8 cellular contexts compared by ENCODE assay signal in the genomic region with DNA sequence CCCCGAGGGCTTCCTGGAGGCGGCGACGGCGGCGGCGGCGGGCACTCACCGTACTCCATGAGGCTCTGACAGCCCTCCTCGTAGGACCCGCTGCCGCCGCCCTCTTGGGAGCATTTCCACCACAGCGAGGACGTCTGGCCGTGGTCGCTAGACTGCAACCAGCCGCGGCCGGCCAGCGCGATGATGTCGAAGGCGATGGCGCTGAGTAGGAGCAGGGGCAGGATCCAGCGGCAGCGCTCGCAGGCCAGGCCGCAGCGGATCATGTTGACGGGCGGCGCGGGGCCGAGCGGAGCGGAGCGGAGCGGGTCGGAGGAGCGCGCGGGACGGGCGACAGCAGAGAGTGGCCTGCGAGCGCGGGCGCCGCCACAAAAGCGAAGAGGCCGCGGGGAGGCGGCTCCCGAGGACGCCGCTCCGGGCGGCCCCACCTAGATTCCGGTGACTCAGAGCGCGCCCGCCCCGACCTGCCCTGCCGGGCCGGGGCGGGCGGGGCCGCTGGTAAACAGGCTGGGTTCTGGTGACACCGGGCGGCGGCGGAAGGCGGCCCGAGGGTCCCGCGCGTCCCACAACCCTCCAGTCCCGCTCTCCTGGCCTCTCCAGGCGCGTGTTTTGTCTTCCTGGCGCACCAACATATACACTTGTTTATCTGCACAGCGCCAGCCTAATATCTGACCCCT. TPM values are rescaled to one million over a fixed set of nuclear protein-coding genes. Genes with fewer than 3 reads are reported as not detected.
DNase-seq lines count a peak whose midpoint lies in the region; ATAC-seq and TF ChIP-seq lines count a peak whose summit lies in the region.

A gene (minus strand): TSS at position 342 of the 674 bp plus-strand sequence. CDS start 79 bp downstream, at position 263.

- H3K9me3 ChIP-seq in RWPE2 (ENCODE audit: severe bottlenecking) = no peaks in the 10 kb centered on the region
- no peaks in the 10 kb centered on the region for H3K9me3 ChIP-seq in thoracic aorta

- peak; percentile 13 for DNase-seq in SKM-1 treated with dmso at 0.1 percent for 144 hours (lab: John Stamatoyannopoulos, UW; ENCODE audit: unreplicated experiment)
- DNase-seq in SKM-1 (lab: John Stamatoyannopoulos, UW; ENCODE audit: unreplicated experiment) = no peak
- DNase-seq in RWPE2 (ENCODE audit: low spot score) = peak; percentile 85
- DNase-seq in activated naive CD4-positive, alpha-beta T cell treated with anti-CD3 and anti-CD28 coated beads, Interleukin-2, amount 10 ng/mL, durations not matched to agents 7 days and 5 days = peak; percentile 77
- DNase-seq in glomerular visceral epithelial cell (ENCODE audit: extremely low spot score) = peak; percentile 78
- peak; percentile 87 for DNase-seq in osteocyte (ENCODE audit: extremely low spot score, unreplicated experiment)
- no peak for DNase-seq in thoracic aorta (ENCODE audit: low spot score)

- peak; percentile 57 for TF ChIP-seq CTCF in RWPE2 (IDR thresholded peaks at IDR 0.05; ENCODE audit: poor library complexity, severe bottlenecking)
- TF ChIP-seq CTCF in osteocyte (IDR thresholded peaks at IDR 0.05) = no peak
- no peak for TF ChIP-seq CTCF in thoracic aorta (IDR thresholded peaks at IDR 0.05)

- peak within 1 kb of the TSS; percentile 83 for H3K4me3 Mint-ChIP-seq in activated naive CD4-positive, alpha-beta T cell treated with anti-CD3 and anti-CD28 coated beads, Interleukin-2, amount 10 ng/mL, durations not matched to agents 7 days and 5 days
- peak within 1 kb of the TSS; percentile 88 for H3K4me3 Mint-ChIP-seq in osteocyte (ENCODE audit: unreplicated experiment)

- H3K4me1 Mint-ChIP-seq in activated naive CD4-positive, alpha-beta T cell treated with anti-CD3 and anti-CD28 coated beads, Interleukin-2, amount 10 ng/mL, durations not matched to agents 7 days and 5 days = peaks cover 36% of the 10 kb centered on the region
- H3K4me1 Mint-ChIP-seq in osteocyte (ENCODE audit: unreplicated experiment) = peaks cover 26% of the 10 kb centered on the region

- H3K4me3 ChIP-seq in RWPE2 (ENCODE audit: severe bottlenecking) (peak within 1 kb of the TSS; percentile 84), thoracic aorta (peak within 1 kb of the TSS; percentile 86)

- peaks cover 31% of the 10 kb centered on the region for H3K27me3 Mint-ChIP-seq in activated naive CD4-positive, alpha-beta T cell treated with anti-CD3 and anti-CD28 coated beads, Interleukin-2, amount 10 ng/mL, durations not matched to agents 7 days and 5 days
- peaks cover 16% of the 10 kb centered on the region for H3K27me3 Mint-ChIP-seq in osteocyte (ENCODE audit: unreplicated experiment)

- CTCF ChIA-PET in activated naive CD4-positive, alpha-beta T cell treated with anti-CD3 and anti-CD28 coated beads, Interleukin-2, amount 10 ng/mL, durations not matched to agents 7 days and 5 days (lab: Charles Lee) = interaction anchor here (0.9 to 3.6 kb wide), 10 partner anchors 8 to 403 kb away, joined by 3 to 69 read pairs (median 10); no protein-coding TSS in a partner anchor

- no peaks in the 10 kb centered on the region for H3K27me3 ChIP-seq in RWPE2 (ENCODE audit: insufficient read depth, poor library complexity, severe bottlenecking)
- no peaks in the 10 kb centered on the region for H3K27me3 ChIP-seq in thoracic aorta (replicated peaks; ENCODE audit: insufficient read depth)

- no peaks in the 10 kb centered on the region for H3K9me3 Mint-ChIP-seq in activated naive CD4-positive, alpha-beta T cell treated with anti-CD3 and anti-CD28 coated beads, Interleukin-2, amount 10 ng/mL, durations not matched to agents 7 days and 5 days
- no peaks in the 10 kb centered on the region for H3K9me3 Mint-ChIP-seq in osteocyte (ENCODE audit: unreplicated experiment)

- H3K36me3 ChIP-seq in RWPE2 (ENCODE audit: low read depth) = peaks cover 38% of the 10 kb centered on the region
- no peaks in the 10 kb centered on the region for H3K36me3 ChIP-seq in thoracic aorta

- H3K27ac Mint-ChIP-seq in activated naive CD4-positive, alpha-beta T cell treated with anti-CD3 and anti-CD28 coated beads, Interleukin-2, amount 10 ng/mL, durations not matched to agents 7 days and 5 days = peak within 1 kb of the TSS; percentile 81
- H3K27ac Mint-ChIP-seq in osteocyte (ENCODE audit: unreplicated experiment) = peak within 1 kb of the TSS; percentile 88

- peak within 1 kb of the TSS; percentile 87 for H3K27ac ChIP-seq in RWPE2 (ENCODE audit: poor library complexity, severe bottlenecking)
- peak within 1 kb of the TSS; percentile 56 to 67 for H3K27ac ChIP-seq in thoracic aorta

- H3K36me3 Mint-ChIP-seq in activated naive CD4-positive, alpha-beta T cell treated with anti-CD3 and anti-CD28 coated beads, Interleukin-2, amount 10 ng/mL, durations not matched to agents 7 days and 5 days = no peaks in the 10 kb centered on the region
- H3K36me3 Mint-ChIP-seq in osteocyte (ENCODE audit: unreplicated experiment) = no peaks in the 10 kb centered on the region

- H3K4me1 ChIP-seq in RWPE2 (ENCODE audit: insufficient read depth, poor library complexity, severe bottlenecking) = peaks cover 35% of the 10 kb centered on the region
- peaks cover 13 to 34% of the 10 kb centered on the region in 2 donors for H3K4me1 ChIP-seq in thoracic aorta (ENCODE audit: control insufficient read depth in 1 of 2, low read depth in 2 of 2)

- ATAC-seq in HG03103 (IDR thresholded peaks at IDR 0.05; ENCODE audit: low read depth, unreplicated experiment) (peak; percentile 60), RWPE2 (ENCODE audit: low read depth) (peak; percentile 79), thoracic aorta (ENCODE audit: insufficient number of reproducible peaks, low FRiP score, low read depth) (peak; percentile 54)

RNA-seq across cellular contexts. Expression of the gene that starts here (rescaled TPM):
- total RNA-seq in osteocyte (26.0 and 26.6 TPM in 2 replicates), thoracic aorta (10 to 100 TPM; 21.1 to 23.7 TPM)

Comparison
In these comparisons a context has a peak if more than half of its experiments do, and no peak if none do; other contexts are left out.
1. DNase-seq: peak in SKM-1 treated with dmso at 0.1 percent for 144 hours (single experiment), RWPE2 (single experiment), activated naive CD4-positive, alpha-beta T cell treated with anti-CD3 and anti-CD28 coated beads, Interleukin-2, amount 10 ng/mL, durations not matched to agents 7 days and 5 days (single experiment), glomerular visceral epithelial cell (single experiment) and osteocyte (single experiment); none in SKM-1 (single experiment) and thoracic aorta (single experiment).
2. Peak in every context shown above with its lines, with median percentiles within 50 percentile points of each other: ATAC-seq.